23 cellular contexts compared by ENCODE assay signal in genomic region chr6:19052219-19052618, GRCh38.
DNase-seq lines count a peak whose midpoint lies in the region; ATAC-seq and TF ChIP-seq lines count a peak whose summit lies in the region.
"Had no signal": no experiment of that assay in that cellular context is flagged by ENCODE, and none has a peak within 500 bp of the region (broad histone marks: within the 10 kb centered on the region; RNA-seq: fewer than 3 reads in every experiment).

No MANE protein-coding gene starts in this region.

- H3K27ac ChIP-seq in A673 (ENCODE audit: low read depth, low read length, poor library complexity, severe bottlenecking): no peak overlapping the region
- H3K27ac ChIP-seq in prostate gland: no peak overlapping the region
- H3K27ac ChIP-seq: KMS-11, neural progenitor cell, suprapubic skin had no signal

- 34% methylated on average over 1 of the region's 1 CpG for WGBS in prostate gland

- intact Hi-C loops in A673 (cut with micrococcal nuclease; ENCODE audit: unreplicated experiment): no loop called here
- intact Hi-C loops in prostate gland (cut with DNase I): no loop called here

- TF ChIP-seq POLR2A in prostate gland (IDR thresholded peaks at IDR 0.05): no peak

- TF ChIP-seq CTCF in A673 (conservative IDR thresholded peaks at IDR 0.05; ENCODE audit: low read depth, low read length): no peak
- TF ChIP-seq CTCF in choroid plexus epithelial cell (conservative IDR thresholded peaks at IDR 0.05; ENCODE audit: low read depth, low read length): no peak
- no peak for TF ChIP-seq CTCF in prostate gland (IDR thresholded peaks at IDR 0.05)

- H3K36me3 ChIP-seq in A673 (ENCODE audit: insufficient read depth, low read length, poor library complexity, severe bottlenecking) (no peaks in the 10 kb centered on the region), prostate gland (no peaks in the 10 kb centered on the region)
- H3K36me3 ChIP-seq: suprapubic skin had no signal

- DNase-seq in A673 (ENCODE audit: low spot score): peak; percentile 18
- DNase-seq in NCI-H226: peak; percentile 58
- peak; percentile 58 for DNase-seq in choroid plexus epithelial cell (ENCODE audit: low read depth)
- peak; percentile 62 for DNase-seq in kidney tubule cell (ENCODE audit: low spot score)
- no peak for DNase-seq in AML-193 (lab: John Stamatoyannopoulos, UW)
- DNase-seq in prostate gland (ENCODE audit: low spot score): no peak
- DNase-seq: activated CD4-positive, alpha-beta T cell treated with anti-CD3 and anti-CD28 coated beads, Interleukin-2, amount 10 ng/mL, durations not matched to agents 24 days and 14 days; activated naive CD4-positive, alpha-beta T cell treated with Interleukin-2 at 50 U/mL for 16 hours; aorta; DMS153; glutamatergic neuron; HFFc6; left ventricle myocardium superior; NCI-H1092 treated with DMSO at 0.1 percent for 48 hours; NCI-H526 treated with DMSO at 0.1 percent for 48 hours; OCI-M1; stimulated activated CD4-positive, alpha-beta T cell treated with anti-CD3 and anti-CD28 coated beads, Interleukin-12 subunit alpha, Interleukin-12 subunit beta, amount 100 ng/mL, for 4 hours; stimulated activated CD8-positive, alpha-beta memory T cell treated with anti-CD3 and anti-CD28 coated beads, Interleukin-4, amount 100 ng/mL, for 48 hours had no signal

- no peak overlapping the region for H3K4me3 ChIP-seq in A673 (ENCODE audit: low read depth, low read length, poor library complexity, severe bottlenecking)
- no peak overlapping the region for H3K4me3 ChIP-seq in choroid plexus epithelial cell (ENCODE audit: low read depth, low read length)
- H3K4me3 ChIP-seq in prostate gland: no peak overlapping the region
- H3K4me3 ChIP-seq: neural progenitor cell, suprapubic skin had no signal

- CTCF ChIA-PET in A673 (lab: Charles Lee): no interaction called here

- ATAC-seq in GM19463 (IDR thresholded peaks at IDR 0.05; ENCODE audit: unreplicated experiment): no peak
- ATAC-seq in GM21390 (IDR thresholded peaks at IDR 0.05; ENCODE audit: unreplicated experiment): no peak
- ATAC-seq: left ventricle myocardium superior had no signal

- no peaks in the 10 kb centered on the region for H3K4me1 ChIP-seq in A673 (ENCODE audit: insufficient read depth, low read length, poor library complexity, severe bottlenecking)
- no peaks in the 10 kb centered on the region for H3K4me1 ChIP-seq in prostate gland (replicated peaks)
- H3K4me1 ChIP-seq: neural progenitor cell, suprapubic skin had no signal

- BruUV-seq in A673 (replicated peaks; lab: Mats Ljungman, UMichigan): no TSS peak

- H3K27me3 ChIP-seq in A673 (replicated peaks; ENCODE audit: insufficient read depth, low read depth, low read length, poor library complexity) (no peaks in the 10 kb centered on the region), prostate gland (replicated peaks; ENCODE audit: insufficient read depth) (no peaks in the 10 kb centered on the region)
- H3K27me3 ChIP-seq: neural progenitor cell, suprapubic skin had no signal

- POLR2A ChIA-PET in A673 (lab: Charles Lee; ENCODE audit: low non-redundant PET): no interaction called here

- H3K9me3 ChIP-seq in A673 (ENCODE audit: low read depth, low read length, poor library complexity, severe bottlenecking): peaks cover 7% of the 10 kb centered on the region
- H3K9me3 ChIP-seq in prostate gland: no peaks in the 10 kb centered on the region
- H3K9me3 ChIP-seq: suprapubic skin had no signal

Comparison
In these comparisons a context has a peak if more than half of its experiments do, and no peak if none do; other contexts are left out.
1. DNase-seq: peak in A673 (single experiment), NCI-H226 (single experiment), choroid plexus epithelial cell (single experiment) and kidney tubule cell (single experiment); none in AML-193 (0 of 2) and prostate gland (single experiment).